8 cellular contexts compared by ENCODE assay signal in the genomic region with DNA sequence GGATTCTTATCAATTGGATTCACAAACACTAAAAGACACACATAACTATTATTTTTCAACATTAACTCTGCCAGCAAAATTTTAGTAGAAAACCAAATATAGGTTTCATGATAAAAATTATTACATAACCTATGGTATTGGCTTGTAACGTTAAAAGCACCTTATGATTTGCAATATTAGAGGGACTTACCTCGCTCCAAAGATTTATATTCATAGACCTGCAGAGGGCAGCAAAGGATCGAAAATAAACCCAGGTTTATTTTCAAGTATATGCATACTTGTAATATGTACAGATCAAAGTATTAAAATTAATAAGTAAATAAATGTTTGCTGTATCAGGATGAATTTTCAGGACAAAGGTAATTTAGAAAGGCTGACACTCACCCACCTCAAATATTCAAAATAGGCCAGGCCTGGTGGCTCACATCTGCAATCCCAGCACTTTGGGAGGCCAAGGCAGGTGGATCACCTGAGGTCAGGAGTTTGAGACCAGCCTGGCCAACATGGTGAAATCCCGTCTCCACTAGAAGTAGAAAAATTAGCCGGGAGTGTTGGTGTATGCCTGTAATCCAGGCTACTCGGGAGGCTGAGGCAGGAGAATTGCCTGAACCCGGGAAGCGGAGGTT. TPM values are rescaled to one million over a fixed set of nuclear protein-coding genes. Genes with fewer than 3 reads are reported as not detected.
DNase-seq lines count a peak whose midpoint lies in the region; ATAC-seq, FAIRE-seq and TF ChIP-seq lines count a peak whose summit lies in the region.

No MANE protein-coding gene starts in this region.

- no peak overlapping the region for H3K27ac ChIP-seq in CD4-positive, alpha-beta T cell (ENCODE audit: low read depth, low read length)

- no peak for DNase-seq in CD4-positive, alpha-beta T cell
- no peak for DNase-seq in GM19239 (ENCODE audit: insufficient read length, low spot score)
- peak; percentile 66 for DNase-seq in RKO (ENCODE audit: low spot score)
- peak; percentile 44 for DNase-seq in fibroblast of mammary gland (ENCODE audit: low read depth)
- no peak for DNase-seq in retinal pigment epithelial cell (ENCODE audit: low read depth)
- DNase-seq in stimulated activated CD4-positive, alpha-beta T cell treated with anti-CD3 and anti-CD28 coated beads, Interleukin-4, amount 100 ng/mL, for 1 hour = no peak

- peak; percentile 50 for TF ChIP-seq CTCF in CD4-positive, alpha-beta T cell (IDR thresholded peaks at IDR 0.05)
- TF ChIP-seq CTCF in fibroblast of mammary gland (conservative IDR thresholded peaks at IDR 0.05; ENCODE audit: control insufficient read depth, insufficient read depth, low read depth, low read length) (peak; percentile 33), retinal pigment epithelial cell (conservative IDR thresholded peaks at IDR 0.05; ENCODE audit: low read depth, low read length) (peak; percentile 50)

- H3K9me3 ChIP-seq in CD4-positive, alpha-beta T cell (ENCODE audit: control insufficient read depth, low read length) = no peaks in the 10 kb centered on the region

- ATAC-seq in CD4-positive, alpha-beta T cell (ENCODE audit: poor library complexity) = peak; percentile 39
- ATAC-seq in GM18498 (IDR thresholded peaks at IDR 0.05; ENCODE audit: unreplicated experiment) = no peak
- ATAC-seq in GM18907 (IDR thresholded peaks at IDR 0.05; ENCODE audit: unreplicated experiment) = no peak

- POLR2A ChIA-PET in CD4-positive, alpha-beta T cell (lab: Charles Lee) = no interaction called here

- H3K27me3 ChIP-seq in CD4-positive, alpha-beta T cell (ENCODE audit: control insufficient read depth, insufficient read depth, low read length) = no peaks in the 10 kb centered on the region

- H3K4me1 Mint-ChIP-seq in CD4-positive, alpha-beta T cell (ENCODE audit: low read depth) = no peaks in the 10 kb centered on the region

- no peak overlapping the region for H3K4me3 ChIP-seq in fibroblast of mammary gland (ENCODE audit: control insufficient read depth, low read depth, low read length)
- no peak overlapping the region for H3K4me3 ChIP-seq in retinal pigment epithelial cell (ENCODE audit: low read length)

- peaks cover 90% of the 10 kb centered on the region for H3K36me3 Mint-ChIP-seq in CD4-positive, alpha-beta T cell (ENCODE audit: low read depth)

- intact Hi-C loops in CD4-positive, alpha-beta T cell (cut with DNase I, micrococcal nuclease) = loop anchor here (5.0 kb wide), 1 partner anchor 1007 kb away; no protein-coding TSS in a partner anchor

- H3K27ac Mint-ChIP-seq in CD4-positive, alpha-beta T cell = no peak overlapping the region

- no peaks in the 10 kb centered on the region for H3K27me3 Mint-ChIP-seq in CD4-positive, alpha-beta T cell

- H3K4me3 Mint-ChIP-seq in CD4-positive, alpha-beta T cell = no peak overlapping the region

- peak; percentile 47 for FAIRE-seq in GM19239 (lab: Jason Lieb, UNC)

- CTCF ChIA-PET in CD4-positive, alpha-beta T cell (lab: Charles Lee) = no interaction called here

- H3K9me3 Mint-ChIP-seq in CD4-positive, alpha-beta T cell = no peaks in the 10 kb centered on the region

RNA-seq across cellular contexts. Expression of a gene that starts 45.3 kb away (rescaled TPM):
- total RNA-seq in CD4-positive, alpha-beta T cell = 10 to 100 TPM; 55.2 to 55.4 TPM

Comparison
In these comparisons a context has a peak if more than half of its experiments do, and no peak if none do; other contexts are left out.
1. DNase-seq: peak in RKO (single experiment) and fibroblast of mammary gland (single experiment); none in CD4-positive, alpha-beta T cell (0 of 10), GM19239 (single experiment), retinal pigment epithelial cell (single experiment) and stimulated activated CD4-positive, alpha-beta T cell treated with anti-CD3 and anti-CD28 coated beads, Interleukin-4, amount 100 ng/mL, for 1 hour (single experiment).
2. Peak in every context shown above with its lines, with median percentiles within 50 percentile points of each other: CTCF ChIP-seq.